Comparison of ENCODE assay signal across 17 cellular contexts in genomic region chr6:44335631-44336030, GRCh38. TPM values are rescaled to one million over a fixed set of nuclear protein-coding genes. Genes with fewer than 3 reads are reported as not detected.
DNase-seq lines count a peak whose midpoint lies in the region; ATAC-seq and TF ChIP-seq lines count a peak whose summit lies in the region.
"Had no signal": no experiment of that assay in that cellular context is flagged by ENCODE, and none has a peak within 500 bp of the region (broad histone marks: within the 10 kb centered on the region; RNA-seq: fewer than 3 reads in every experiment).

No MANE protein-coding gene starts in this region.

- no peak overlapping the region; the same call in 1 of the 2 replicates for H3K4me2 ChIP-seq in GM23338
- H3K4me2 ChIP-seq: BLaER1 had no signal

- H3F3A ChIP-seq in GM23338 (replicated peaks; ENCODE audit: low read depth): no peaks in the 10 kb centered on the region

- H3K36me3 Mint-ChIP-seq in GM23338 (ENCODE audit: low read depth) (no peaks in the 10 kb centered on the region), natural killer cell (no peaks in the 10 kb centered on the region), endodermal cell (ENCODE audit: low read depth) (no peaks in the 10 kb centered on the region)
- H3K36me3 Mint-ChIP-seq: CD14-positive monocyte; CD4-positive, alpha-beta memory T cell had no signal

- DNase-seq in NCI-H2171 treated with DMSO at 0.1 percent for 48 hours (lab: John Stamatoyannopoulos, UW) (peak; percentile 23), NCI-H2171 (lab: John Stamatoyannopoulos, UW) (no peak), GM23338 (ENCODE audit: low spot score) (no peak), NCI-H146 treated with DMSO at 0.1 percent for 48 hours (lab: John Stamatoyannopoulos, UW; ENCODE audit: unreplicated experiment) (peak; percentile 33), cerebellum (ENCODE audit: low spot score) (peak; percentile 51), natural killer cell (no peak), endodermal cell (no peak)
- DNase-seq: 8988T; CD4-positive, alpha-beta memory T cell; DMS79 treated with DMSO at 0.1 percent for 48 hours had no signal

- H3K9me3 Mint-ChIP-seq in GM23338 (no peaks in the 10 kb centered on the region), natural killer cell (no peaks in the 10 kb centered on the region), endodermal cell (no peaks in the 10 kb centered on the region)
- H3K9me3 Mint-ChIP-seq: CD14-positive monocyte; CD4-positive, alpha-beta memory T cell had no signal

- no peak for TF ChIP-seq CTCF in GM23338 (conservative IDR thresholded peaks at IDR 0.05; ENCODE audit: low read depth in 2 of 2)
- no peak for TF ChIP-seq CTCF in natural killer cell (IDR thresholded peaks at IDR 0.05)
- TF ChIP-seq CTCF in endodermal cell (conservative IDR thresholded peaks at IDR 0.05): no peak

- H3K9me3 ChIP-seq in endodermal cell (ENCODE audit: control insufficient read depth, low read length): no peaks in the 10 kb centered on the region
- H3K9me3 ChIP-seq: BLaER1, HAP-1 had no signal

- no peak overlapping the region for H3K4me3 Mint-ChIP-seq in GM23338
- no peak overlapping the region for H3K4me3 Mint-ChIP-seq in natural killer cell
- no peak overlapping the region for H3K4me3 Mint-ChIP-seq in endodermal cell
- H3K4me3 Mint-ChIP-seq: CD14-positive monocyte; CD4-positive, alpha-beta memory T cell had no signal

- H3K27me3 Mint-ChIP-seq in GM23338 (ENCODE audit: insufficient read depth, low read depth, poor library complexity) (peaks cover 2% of the 10 kb centered on the region), natural killer cell (ENCODE audit: low read depth in 2 of 2) (peaks cover 8 to 20% of the 10 kb centered on the region in 2 donors), endodermal cell (ENCODE audit: insufficient read depth) (peaks cover 1% of the 10 kb centered on the region)

- H3K27ac Mint-ChIP-seq in GM23338 (no peak overlapping the region), natural killer cell (no peak overlapping the region), endodermal cell (no peak overlapping the region)
- H3K27ac Mint-ChIP-seq: CD14-positive monocyte had no signal

- intact Hi-C loops in natural killer cell (cut with micrococcal nuclease): no loop called here

- H3K4me1 ChIP-seq in GM23338 (ENCODE audit: insufficient read depth) (peaks cover 12% of the 10 kb centered on the region; the same call in 1 of the 2 replicates), endodermal cell (ENCODE audit: control insufficient read depth, insufficient read depth, low read length) (peaks cover 4% of the 10 kb centered on the region)
- H3K4me1 ChIP-seq: HAP-1 had no signal

- H3K9ac ChIP-seq in endodermal cell (ENCODE audit: extremely low read depth, low read length, poor library complexity, severe bottlenecking): no peak overlapping the region
- H3K9ac ChIP-seq: BLaER1 had no signal

- H3K79me2 ChIP-seq in GM23338 (replicated peaks; ENCODE audit: insufficient read depth): no peaks in the 10 kb centered on the region

- H3K36me3 ChIP-seq in GM23338 (ENCODE audit: insufficient read depth): no peaks in the 10 kb centered on the region
- no peaks in the 10 kb centered on the region for H3K36me3 ChIP-seq in endodermal cell (ENCODE audit: control insufficient read depth, insufficient read depth, low read length)
- H3K36me3 ChIP-seq: BLaER1, HAP-1 had no signal

- H3K27me3 ChIP-seq in GM23338 (ENCODE audit: insufficient read depth): no peaks in the 10 kb centered on the region
- H3K27me3 ChIP-seq in endodermal cell (ENCODE audit: control insufficient read depth, insufficient read depth, low read length, poor library complexity, severe bottlenecking): no peaks in the 10 kb centered on the region
- H3K27me3 ChIP-seq: BLaER1 had no signal

- H3K4me1 Mint-ChIP-seq in GM23338 (peaks cover 17% of the 10 kb centered on the region), natural killer cell (no peaks in the 10 kb centered on the region), endodermal cell (peaks cover 10% of the 10 kb centered on the region)
- H3K4me1 Mint-ChIP-seq: CD4-positive, alpha-beta memory T cell had no signal

- H2AFZ ChIP-seq in GM23338: peak overlapping the region; percentile 74; the same call in 1 of the 2 replicates

- H3K4me3 ChIP-seq in GM23338: no peak overlapping the region
- no peak overlapping the region for H3K4me3 ChIP-seq in endodermal cell (ENCODE audit: low read length)
- H3K4me3 ChIP-seq: BLaER1, GM12878, HAP-1 had no signal

- H3K27ac ChIP-seq in GM23338 (ENCODE audit: low read depth) (no peak overlapping the region), endodermal cell (ENCODE audit: low read depth, low read length) (no peak overlapping the region)
- H3K27ac ChIP-seq: BLaER1 had no signal

- WGBS in endodermal cell (ENCODE audit: insufficient coverage in 1 of 2, insufficient read length in 1 of 2), 2 experiments: 0 to 67% methylated on average over 1 of the region's 1 CpG

- ATAC-seq in GM23338 (no peak), natural killer cell (no peak)
- ATAC-seq: GM12878 had no signal

- H3K9me2 ChIP-seq in GM23338 (ENCODE audit: insufficient read depth): 0 out of 2 replicates have a peak, but pooled peaks cover 4% of the 10 kb centered on the region

- no peaks in the 10 kb centered on the region for H4K20me1 ChIP-seq in GM23338 (replicated peaks; ENCODE audit: insufficient read depth)
- H4K20me1 ChIP-seq: BLaER1 had no signal

TF ChIP-seq in GM23338, 12 proteins besides CTCF, POLR2A, EP300 and RAD21 (continues in another document):
- no peak for TF ChIP-seq EZH2 (IDR thresholded peaks at IDR 0.05; ENCODE audit: low read depth, unreplicated experiment)
- TF ChIP-seq CREB1 (CRISPR knock-in tag; IDR thresholded peaks at IDR 0.05; ENCODE audit: low read depth): no peak
- no peak for TF ChIP-seq REST (IDR thresholded peaks at IDR 0.05; ENCODE audit: unreplicated experiment)

RNA-seq across cellular contexts. Expression of gene SPATS1, which starts 6.8 kb away (rescaled TPM):
- not detected in 2 replicates for total RNA-seq in GM23338 (2014; rRNA removed; shearing (Covaris generic))
- not detected in 2 replicates for polyA plus RNA-seq in GM23338 (2016; fragmentation: Nextera tagmentation; extraction: Ambion mirVana)
- total RNA-seq in cerebellum (not detected), natural killer cell (not detected), endodermal cell (not detected)
- not detected for polyA plus RNA-seq in endodermal cell (2013, experiment 1 of 2)
- not detected for polyA plus RNA-seq in endodermal cell (2013, experiment 2 of 2)
- total RNA-seq: A673; CD4-positive, alpha-beta memory T cell; GM12878; H4 had no signal
- polyA plus RNA-seq: AG04450; CD14-positive monocyte; CD4-positive, alpha-beta memory T cell had no signal

RNA-seq across cellular contexts. Expression of gene AARS2, which starts 22.5 kb away (rescaled TPM):
- 19.8 and 23.2 TPM in 2 replicates for total RNA-seq in GM23338 (2014; rRNA removed; shearing (Covaris generic))
- polyA plus RNA-seq in GM23338 (2016; fragmentation: Nextera tagmentation; extraction: Ambion mirVana): 5.5 and 6.5 TPM in 2 replicates
- total RNA-seq in cerebellum (14.7 TPM), natural killer cell (10 to 100 TPM; 14.1 to 17.2 (median 14.2) TPM), endodermal cell (10 to 100 TPM; 22.9 to 24.7 TPM)
- 16.6 TPM for polyA plus RNA-seq in endodermal cell (2013, experiment 1 of 2)
- 15.5 TPM for polyA plus RNA-seq in endodermal cell (2013, experiment 2 of 2)

RNA-seq across cellular contexts. Expression of gene CDC5L, which starts 51.9 kb away (rescaled TPM):
- total RNA-seq in GM23338 (2014; rRNA removed; shearing (Covaris generic)): 28.1 and 32.5 TPM in 2 replicates
- 24.6 and 27.0 TPM in 2 replicates for polyA plus RNA-seq in GM23338 (2016; fragmentation: Nextera tagmentation; extraction: Ambion mirVana)
- total RNA-seq in cerebellum (26.9 TPM), natural killer cell (10 to 100 TPM; 22.0 to 25.0 (median 24.9) TPM), endodermal cell (10 to 100 TPM; 28.9 to 30.5 TPM)
- 28.9 TPM for polyA plus RNA-seq in endodermal cell (2013, experiment 1 of 2)
- 29.1 TPM for polyA plus RNA-seq in endodermal cell (2013, experiment 2 of 2)

Comparison
In these comparisons a context has a peak if more than half of its experiments do, and no peak if none do; other contexts are left out.
1. DNase-seq: peak in NCI-H2171 treated with DMSO at 0.1 percent for 48 hours (single experiment), NCI-H146 treated with DMSO at 0.1 percent for 48 hours (single experiment) and cerebellum (single experiment); none in NCI-H2171 (single experiment), GM23338 (single experiment), natural killer cell (single experiment) and endodermal cell (single experiment).